In genomic region chr22:17119481-17120202, GRCh38 we compare ENCODE assay signal across 7 cellular contexts. TPM values are rescaled to one million over a fixed set of nuclear protein-coding genes. Genes with fewer than 3 reads are reported as not detected.
A peak's percentile ranks its signal among the peaks of the same experiment; 100 is the strongest.
DNase-seq lines count a peak whose midpoint lies in the region; TF ChIP-seq lines count a peak whose summit lies in the region.

No MANE protein-coding gene starts in this region.

- no peak overlapping the region for H3K4me2 ChIP-seq in Loucy (ENCODE audit: low read depth, low read length, poor library complexity, severe bottlenecking)

- no peak overlapping the region for H3K9ac ChIP-seq in Loucy (ENCODE audit: low read depth, low read length, poor library complexity, severe bottlenecking)

- no peaks in the 10 kb centered on the region for H3K79me2 ChIP-seq in Loucy (ENCODE audit: insufficient read depth, low read length)

- H3K4me3 ChIP-seq in GM06990 (replicated peaks; ENCODE audit: low read depth, low read length) (no peak overlapping the region), Loucy (ENCODE audit: low read length, poor library complexity, severe bottlenecking) (no peak overlapping the region), neutrophil (ENCODE audit: low read depth in 1 of 2, low read length in 1 of 2) (peak overlapping the region; percentile 69 to 77)

- H3K9me2 ChIP-seq in Loucy (replicated peaks; ENCODE audit: low read depth, low read length): no peaks in the 10 kb centered on the region

- no peaks in the 10 kb centered on the region for H4K20me1 ChIP-seq in Loucy (ENCODE audit: insufficient read depth, low read length, poor library complexity, severe bottlenecking)

- H3K27me3 Mint-ChIP-seq in endothelial cell (ENCODE audit: unreplicated experiment): peaks cover 15% of the 10 kb centered on the region

- peaks cover 51% of the 10 kb centered on the region for H3K4me1 Mint-ChIP-seq in endothelial cell (ENCODE audit: unreplicated experiment)

- no peak overlapping the region for H3K27ac Mint-ChIP-seq in endothelial cell (ENCODE audit: unreplicated experiment)

- DNase-seq in GM06990 (ENCODE audit: extremely low read depth, insufficient read length) (no peak), endothelial cell (ENCODE audit: low spot score) (peak; percentile 67), NCI-H2196 treated with DMSO at 0.1 percent for 48 hours (lab: John Stamatoyannopoulos, UW; ENCODE audit: unreplicated experiment) (no peak), NCI-H187 treated with DMSO at 0.1 percent for 48 hours (lab: John Stamatoyannopoulos, UW) (no peak), cortex of kidney (lab: John Stamatoyannopoulos, UW) (no peak)

- H3K4me1 ChIP-seq in Loucy (ENCODE audit: insufficient read depth, low read length, poor library complexity, severe bottlenecking): peaks cover 45% of the 10 kb centered on the region
- peaks cover 61 to 72% of the 10 kb centered on the region in 2 experiments for H3K4me1 ChIP-seq in neutrophil (ENCODE audit: control insufficient read depth in 1 of 2, insufficient read depth in 1 of 2, low read depth in 1 of 2, low read length in 1 of 2)

- TF ChIP-seq CTCF in GM06990 (IDR thresholded peaks at IDR 0.05; ENCODE audit: insufficient read depth, low read length, poor library complexity, severe bottlenecking) (peak; percentile 38), Loucy (conservative IDR thresholded peaks at IDR 0.05; ENCODE audit: low read length) (peak; percentile 51), endothelial cell (IDR thresholded peaks at IDR 0.05; ENCODE audit: unreplicated experiment) (peak; percentile 70), neutrophil (IDR thresholded peaks at IDR 0.05) (peak; percentile 25)

- H3K9me3 ChIP-seq in Loucy (ENCODE audit: insufficient read depth, low read depth, low read length) (no peaks in the 10 kb centered on the region), neutrophil (no peaks in the 10 kb centered on the region)

- no peak overlapping the region for H2AFZ ChIP-seq in Loucy (ENCODE audit: low read length)

- H3K27me3 ChIP-seq in GM06990 (replicated peaks; ENCODE audit: control insufficient read depth, insufficient read depth, low read length) (no peaks in the 10 kb centered on the region), Loucy (ENCODE audit: insufficient read depth, low read length, poor library complexity, severe bottlenecking) (no peaks in the 10 kb centered on the region), neutrophil (peaks cover 55% of the 10 kb centered on the region)

- H3K36me3 ChIP-seq in GM06990 (ENCODE audit: control insufficient read depth, insufficient read depth, low read length) (no peaks in the 10 kb centered on the region), Loucy (ENCODE audit: insufficient read depth, low read length) (no peaks in the 10 kb centered on the region), neutrophil (peaks cover 11% of the 10 kb centered on the region)

- peaks cover 21% of the 10 kb centered on the region; the same call in 1 of the 2 replicates for H3F3A ChIP-seq in Loucy (ENCODE audit: low read depth)

- no peaks in the 10 kb centered on the region for H3K9me3 Mint-ChIP-seq in endothelial cell (ENCODE audit: unreplicated experiment)

- peaks cover 18% of the 10 kb centered on the region for H3K36me3 Mint-ChIP-seq in endothelial cell (ENCODE audit: low read depth, unreplicated experiment)

- no peak overlapping the region for H3K27ac ChIP-seq in neutrophil

- H3K4me3 Mint-ChIP-seq in endothelial cell (ENCODE audit: unreplicated experiment): peak overlapping the region; percentile 89

RNA-seq across cellular contexts. Expression of gene TMEM121B, which starts 1.5 kb away (rescaled TPM):
- 62.2 TPM for total RNA-seq in endothelial cell (ENCODE audit: unreplicated experiment)

RNA-seq across cellular contexts. Expression of gene IL17RA, which starts 34.8 kb away (rescaled TPM):
- 63.7 TPM for total RNA-seq in endothelial cell (ENCODE audit: unreplicated experiment)

RNA-seq across cellular contexts. Expression of gene HDHD5, which starts 39.4 kb away (rescaled TPM):
- total RNA-seq in endothelial cell (ENCODE audit: unreplicated experiment): 60.5 TPM

Comparison
In these comparisons a context has a peak if more than half of its experiments do, and no peak if none do; other contexts are left out.
1. H3K4me3 ChIP-seq: peak in neutrophil (2 of 2); none in GM06990 (single experiment) and Loucy (single experiment).
2. Peak in every context shown above with its lines, with median percentiles within 50 percentile points of each other: CTCF ChIP-seq.